ENCODE assay signal across 21 cellular contexts in genomic region chr4:30181512-30181911, GRCh38.
"Had no signal": no experiment of that assay in that cellular context is flagged by ENCODE, and none has a peak within 500 bp of the region (broad histone marks: within the 10 kb centered on the region; RNA-seq: fewer than 3 reads in every experiment).

No MANE protein-coding gene starts in this region.

- H3K79me2 ChIP-seq: hepatocyte had no signal

- H3K4me1 ChIP-seq: gastrocnemius medialis, heart left ventricle, prostate gland, right atrium auricular region, suprapubic skin, transverse colon had no signal

- H3K4me2 ChIP-seq: hepatocyte, smooth muscle cell had no signal

- H3K9me3 ChIP-seq: gastrocnemius medialis, prostate gland, right atrium auricular region, suprapubic skin, transverse colon had no signal

- H3K36me3 ChIP-seq: gastrocnemius medialis, heart left ventricle, prostate gland, right atrium auricular region, suprapubic skin, transverse colon had no signal

- H3K27me3 ChIP-seq: gastrocnemius medialis, heart left ventricle, hepatocyte, right atrium auricular region, suprapubic skin, transverse colon had no signal

- H2AFZ ChIP-seq: hepatocyte had no signal

- DNase-seq: cortex of kidney; gastrocnemius medialis; heart left ventricle; kidney; naive thymus-derived CD8-positive, alpha-beta T cell; nephron progenitor cell; nucleus accumbens; stimulated activated CD4-positive, alpha-beta T cell treated with anti-CD3 and anti-CD28 coated beads, Interleukin-12 subunit alpha, Interleukin-12 subunit beta, amount 100 ng/mL, for 4 hours; stimulated activated CD4-positive, alpha-beta T cell treated with anti-CD3 and anti-CD28 coated beads, Interleukin-1b, Interleukin-23, amount 100 ng/mL, for 48 hours; stimulated activated CD4-positive, alpha-beta T cell treated with anti-CD3 and anti-CD28 coated beads, Interleukin-4, amount 100 ng/mL, for 1 hour; stimulated activated CD8-positive, alpha-beta memory T cell treated with anti-CD3 and anti-CD28 coated beads, Interleukin-4, amount 100 ng/mL, for 48 hours; stimulated activated naive CD4-positive, alpha-beta T cell; stimulated activated naive CD8-positive, alpha-beta T cell treated with anti-CD3 and anti-CD28 coated beads, Interleukin-15, amount 100 ng/mL, for 72 hours; transverse colon had no signal

- H3K27ac ChIP-seq: gastrocnemius medialis, heart left ventricle, hepatocyte, prostate gland, right atrium auricular region, suprapubic skin, transverse colon had no signal

- ATAC-seq: gastrocnemius medialis; heart left ventricle; left lobe of liver; naive thymus-derived CD8-positive, alpha-beta T cell; sciatic nerve; stimulated activated naive CD8-positive, alpha-beta T cell treated with anti-CD3 and anti-CD28 coated beads, Interleukin-15, amount 100 ng/mL, for 72 hours had no signal

- H3K4me3 ChIP-seq: gastrocnemius medialis, heart left ventricle, hepatocyte, prostate gland, right atrium auricular region, smooth muscle cell, suprapubic skin, transverse colon had no signal
